15 cellular contexts compared by ENCODE assay signal in the genomic region with DNA sequence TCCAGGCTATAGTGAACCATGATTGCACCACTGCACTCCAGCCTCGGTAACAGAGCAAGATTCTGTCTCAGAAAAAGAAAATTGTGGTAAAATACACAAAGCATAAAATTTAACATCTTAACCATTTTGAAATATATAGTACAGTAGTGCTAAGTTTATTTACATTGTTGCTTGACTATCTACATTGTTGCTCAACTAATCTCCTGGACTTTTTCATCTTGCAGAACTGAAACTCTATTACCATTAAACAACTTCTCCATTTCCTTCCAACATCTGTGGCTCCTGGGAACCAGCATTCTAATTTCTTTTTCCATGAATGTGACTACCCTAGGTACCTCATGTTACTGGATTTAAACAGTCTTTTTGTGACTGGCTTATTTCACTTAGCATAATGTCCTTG.
"Had no signal": no experiment of that assay in that cellular context is flagged by ENCODE, and none has a peak within 500 bp of the region (broad histone marks: within the 10 kb centered on the region; RNA-seq: fewer than 3 reads in every experiment).

No MANE protein-coding gene starts in this region.

- DNase-seq: effector memory CD8-positive, alpha-beta T cell; gastrocnemius medialis; heart right ventricle; hypothalamus; kidney glomerular epithelial cell; mesendoderm; naive B cell; psoas muscle; retina; right lobe of liver; stimulated activated CD4-positive, alpha-beta T cell treated with anti-CD3 and anti-CD28 coated beads, Interleukin-4, amount 100 ng/mL, for 1 hour; testis; transverse colon had no signal

- H3K4me3 ChIP-seq: esophagus muscularis mucosa, gastrocnemius medialis, heart right ventricle, psoas muscle, right lobe of liver, testis, transverse colon had no signal

- H3K9me3 ChIP-seq: esophagus muscularis mucosa, gastrocnemius medialis, heart right ventricle, psoas muscle, right lobe of liver, testis, transverse colon had no signal

- H3K27me3 ChIP-seq: gastrocnemius medialis, right lobe of liver, testis, transverse colon had no signal

- H3K36me3 ChIP-seq: esophagus muscularis mucosa, gastrocnemius medialis, heart right ventricle, right lobe of liver, transverse colon had no signal

- H3K4me1 ChIP-seq: esophagus muscularis mucosa, gastrocnemius medialis, heart right ventricle, psoas muscle, right lobe of liver, testis, transverse colon had no signal

- H3K27ac ChIP-seq: epithelial cell of prostate, esophagus muscularis mucosa, gastrocnemius medialis, heart right ventricle, psoas muscle, right lobe of liver, testis, transverse colon had no signal
